Comparison of ENCODE assay signal across 1 cellular context in the genomic region with DNA sequence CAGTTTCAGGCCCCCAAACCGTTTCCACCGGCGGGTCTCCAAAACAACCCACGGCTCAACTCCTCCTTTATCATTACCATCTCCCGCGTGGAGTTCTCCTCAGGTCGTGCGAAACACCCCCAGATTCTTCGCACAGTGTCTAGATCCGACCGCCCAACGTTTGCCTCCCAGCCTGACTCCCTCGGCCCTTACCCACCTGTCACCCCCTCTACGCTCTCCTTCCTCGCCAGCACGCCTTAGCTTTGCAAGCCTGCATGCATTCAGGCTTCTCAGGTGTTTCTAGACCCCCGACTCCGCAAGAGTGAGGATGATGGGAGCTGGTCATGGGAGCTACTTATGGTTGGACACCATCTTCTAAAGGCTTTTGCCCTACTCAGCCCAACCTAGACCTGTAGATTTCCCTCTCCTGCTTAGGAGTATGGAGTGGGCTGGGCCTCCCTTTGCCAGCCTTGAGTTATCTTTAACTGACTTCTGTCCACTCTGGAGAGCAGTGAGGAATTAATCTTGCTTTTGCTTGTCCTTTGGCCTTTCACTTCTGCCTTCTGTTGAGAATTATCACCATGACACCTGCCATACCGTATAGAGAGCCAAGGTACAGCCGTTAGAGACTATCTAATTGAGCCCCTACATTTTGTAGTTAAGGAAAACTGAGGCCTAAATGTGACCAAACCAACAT.
TF ChIP-seq lines count a peak whose summit lies in the region.

No MANE protein-coding gene starts in this region.

TF ChIP-seq in K562, 482 proteins besides CTCF, POLR2A, EP300 and RAD21 (continued from another document and continues in another):
- TF ChIP-seq FOXP4 (CRISPR knock-in tag; IDR thresholded peaks at IDR 0.05; ENCODE audit: borderline replicate concordance) (no peak), SAFB (IDR thresholded peaks at IDR 0.05; ENCODE audit: borderline replicate concordance, low read depth, low read length) (no peak), SMAD1 (IDR thresholded peaks at IDR 0.05; ENCODE audit: low read depth, low read length, partially characterized antibody) (no peak), ZNF584 (CRISPR knock-in tag; IDR thresholded peaks at IDR 0.05; ENCODE audit: low read depth) (no peak), FOXJ3 (CRISPR knock-in tag; IDR thresholded peaks at IDR 0.05) (no peak), RBM14 (IDR thresholded peaks at IDR 0.05; ENCODE audit: borderline replicate concordance, insufficient read depth, low read depth, low read length) (no peak), BACH1 (tag; IDR thresholded peaks at IDR 0.05) (no peak), CHD1 (IDR thresholded peaks at IDR 0.05; ENCODE audit: low read length) (no peak), TRIM28 (IDR thresholded peaks at IDR 0.05) (no peak), ETS2 (tag; IDR thresholded peaks at IDR 0.05; ENCODE audit: borderline replicate concordance, poor library complexity, severe bottlenecking) (no peak), HINFP (tag; conservative IDR thresholded peaks at IDR 0.05; ENCODE audit: low read depth) (no peak), SMARCA5 (IDR thresholded peaks at IDR 0.05) (no peak), PHF20 (IDR thresholded peaks at IDR 0.05; ENCODE audit: partially characterized antibody) (no peak), RBFOX2 (IDR thresholded peaks at IDR 0.05; ENCODE audit: low read depth, low read length) (no peak), ZKSCAN1 (IDR thresholded peaks at IDR 0.05; ENCODE audit: low read depth, low read length) (no peak), PHF21A (IDR thresholded peaks at IDR 0.05; ENCODE audit: borderline replicate concordance, low read depth) (no peak), NFYB (IDR thresholded peaks at IDR 0.05; ENCODE audit: extremely low read depth, insufficient read length) (no peak), ARID2 (IDR thresholded peaks at IDR 0.05) (no peak), BMI1 (IDR thresholded peaks at IDR 0.05; ENCODE audit: low read length) (no peak), PML (IDR thresholded peaks at IDR 0.05; ENCODE audit: low read length) (no peak; the same call in 1 of the 2 replicates), ELF2 (CRISPR knock-in tag; IDR thresholded peaks at IDR 0.05) (no peak), ZNF263 (CRISPR knock-in tag; IDR thresholded peaks at IDR 0.05; ENCODE audit: borderline replicate concordance) (no peak), MYNN (IDR thresholded peaks at IDR 0.05) (no peak; the same call in 1 of the 2 replicates), MYNN (CRISPR knock-in tag; IDR thresholded peaks at IDR 0.05) (no peak), NR2C2 (CRISPR knock-in tag; IDR thresholded peaks at IDR 0.05) (no peak), NR2C2 (tag; IDR thresholded peaks at IDR 0.05) (peak; percentile 45; the same call in 1 of the 2 replicates), FOXA1 (IDR thresholded peaks at IDR 0.05; ENCODE audit: borderline replicate concordance) (no peak), ZNF717 (CRISPR knock-in tag; IDR thresholded peaks at IDR 0.05) (no peak), TARDBP (IDR thresholded peaks at IDR 0.05) (no peak), FOXJ2 (tag; IDR thresholded peaks at IDR 0.05) (no peak), BRD4 (IDR thresholded peaks at IDR 0.05) (no peak), ZBED1 (IDR thresholded peaks at IDR 0.05) (no peak)
- TF ChIP-seq, protein P1, sequence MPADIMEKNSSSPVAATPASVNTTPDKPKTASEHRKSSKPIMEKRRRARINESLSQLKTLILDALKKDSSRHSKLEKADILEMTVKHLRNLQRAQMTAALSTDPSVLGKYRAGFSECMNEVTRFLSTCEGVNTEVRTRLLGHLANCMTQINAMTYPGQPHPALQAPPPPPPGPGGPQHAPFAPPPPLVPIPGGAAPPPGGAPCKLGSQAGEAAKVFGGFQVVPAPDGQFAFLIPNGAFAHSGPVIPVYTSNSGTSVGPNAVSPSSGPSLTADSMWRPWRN (IDR thresholded peaks at IDR 0.05; ENCODE audit: low read depth), result no peak
- TF ChIP-seq, protein P2, sequence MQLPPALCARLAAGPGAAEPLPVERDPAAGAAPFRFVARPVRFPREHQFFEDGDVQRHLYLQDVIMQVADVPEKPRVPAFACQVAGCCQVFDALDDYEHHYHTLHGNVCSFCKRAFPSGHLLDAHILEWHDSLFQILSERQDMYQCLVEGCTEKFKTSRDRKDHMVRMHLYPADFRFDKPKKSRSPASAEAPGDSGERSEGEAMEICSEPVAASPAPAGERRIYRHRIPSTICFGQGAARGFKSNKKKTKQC (CRISPR knock-in tag; IDR thresholded peaks at IDR 0.05), result peak; percentile 71
- TF ChIP-seq, protein P3, sequence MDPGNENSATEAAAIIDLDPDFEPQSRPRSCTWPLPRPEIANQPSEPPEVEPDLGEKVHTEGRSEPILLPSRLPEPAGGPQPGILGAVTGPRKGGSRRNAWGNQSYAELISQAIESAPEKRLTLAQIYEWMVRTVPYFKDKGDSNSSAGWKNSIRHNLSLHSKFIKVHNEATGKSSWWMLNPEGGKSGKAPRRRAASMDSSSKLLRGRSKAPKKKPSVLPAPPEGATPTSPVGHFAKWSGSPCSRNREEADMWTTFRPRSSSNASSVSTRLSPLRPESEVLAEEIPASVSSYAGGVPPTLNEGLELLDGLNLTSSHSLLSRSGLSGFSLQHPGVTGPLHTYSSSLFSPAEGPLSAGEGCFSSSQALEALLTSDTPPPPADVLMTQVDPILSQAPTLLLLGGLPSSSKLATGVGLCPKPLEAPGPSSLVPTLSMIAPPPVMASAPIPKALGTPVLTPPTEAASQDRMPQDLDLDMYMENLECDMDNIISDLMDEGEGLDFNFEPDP (CRISPR knock-in tag; IDR thresholded peaks at IDR 0.05), result no peak
- TF ChIP-seq, protein P4, sequence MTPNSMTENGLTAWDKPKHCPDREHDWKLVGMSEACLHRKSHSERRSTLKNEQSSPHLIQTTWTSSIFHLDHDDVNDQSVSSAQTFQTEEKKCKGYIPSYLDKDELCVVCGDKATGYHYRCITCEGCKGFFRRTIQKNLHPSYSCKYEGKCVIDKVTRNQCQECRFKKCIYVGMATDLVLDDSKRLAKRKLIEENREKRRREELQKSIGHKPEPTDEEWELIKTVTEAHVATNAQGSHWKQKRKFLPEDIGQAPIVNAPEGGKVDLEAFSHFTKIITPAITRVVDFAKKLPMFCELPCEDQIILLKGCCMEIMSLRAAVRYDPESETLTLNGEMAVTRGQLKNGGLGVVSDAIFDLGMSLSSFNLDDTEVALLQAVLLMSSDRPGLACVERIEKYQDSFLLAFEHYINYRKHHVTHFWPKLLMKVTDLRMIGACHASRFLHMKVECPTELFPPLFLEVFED (CRISPR knock-in tag; conservative IDR thresholded peaks at IDR 0.05), result peak; percentile 69; the same call in 1 of the 2 replicates
- TF ChIP-seq, protein P5, sequence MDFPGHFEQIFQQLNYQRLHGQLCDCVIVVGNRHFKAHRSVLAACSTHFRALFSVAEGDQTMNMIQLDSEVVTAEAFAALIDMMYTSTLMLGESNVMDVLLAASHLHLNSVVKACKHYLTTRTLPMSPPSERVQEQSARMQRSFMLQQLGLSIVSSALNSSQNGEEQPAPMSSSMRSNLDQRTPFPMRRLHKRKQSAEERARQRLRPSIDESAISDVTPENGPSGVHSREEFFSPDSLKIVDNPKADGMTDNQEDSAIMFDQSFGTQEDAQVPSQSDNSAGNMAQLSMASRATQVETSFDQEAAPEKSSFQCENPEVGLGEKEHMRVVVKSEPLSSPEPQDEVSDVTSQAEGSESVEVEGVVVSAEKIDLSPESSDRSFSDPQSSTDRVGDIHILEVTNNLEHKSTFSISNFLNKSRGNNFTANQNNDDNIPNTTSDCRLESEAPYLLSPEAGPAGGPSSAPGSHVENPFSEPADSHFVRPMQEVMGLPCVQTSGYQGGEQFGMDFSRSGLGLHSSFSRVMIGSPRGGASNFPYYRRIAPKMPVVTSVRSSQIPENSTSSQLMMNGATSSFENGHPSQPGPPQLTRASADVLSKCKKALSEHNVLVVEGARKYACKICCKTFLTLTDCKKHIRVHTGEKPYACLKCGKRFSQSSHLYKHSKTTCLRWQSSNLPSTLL (IDR thresholded peaks at IDR 0.05), result no peak
- TF ChIP-seq, protein P6, sequence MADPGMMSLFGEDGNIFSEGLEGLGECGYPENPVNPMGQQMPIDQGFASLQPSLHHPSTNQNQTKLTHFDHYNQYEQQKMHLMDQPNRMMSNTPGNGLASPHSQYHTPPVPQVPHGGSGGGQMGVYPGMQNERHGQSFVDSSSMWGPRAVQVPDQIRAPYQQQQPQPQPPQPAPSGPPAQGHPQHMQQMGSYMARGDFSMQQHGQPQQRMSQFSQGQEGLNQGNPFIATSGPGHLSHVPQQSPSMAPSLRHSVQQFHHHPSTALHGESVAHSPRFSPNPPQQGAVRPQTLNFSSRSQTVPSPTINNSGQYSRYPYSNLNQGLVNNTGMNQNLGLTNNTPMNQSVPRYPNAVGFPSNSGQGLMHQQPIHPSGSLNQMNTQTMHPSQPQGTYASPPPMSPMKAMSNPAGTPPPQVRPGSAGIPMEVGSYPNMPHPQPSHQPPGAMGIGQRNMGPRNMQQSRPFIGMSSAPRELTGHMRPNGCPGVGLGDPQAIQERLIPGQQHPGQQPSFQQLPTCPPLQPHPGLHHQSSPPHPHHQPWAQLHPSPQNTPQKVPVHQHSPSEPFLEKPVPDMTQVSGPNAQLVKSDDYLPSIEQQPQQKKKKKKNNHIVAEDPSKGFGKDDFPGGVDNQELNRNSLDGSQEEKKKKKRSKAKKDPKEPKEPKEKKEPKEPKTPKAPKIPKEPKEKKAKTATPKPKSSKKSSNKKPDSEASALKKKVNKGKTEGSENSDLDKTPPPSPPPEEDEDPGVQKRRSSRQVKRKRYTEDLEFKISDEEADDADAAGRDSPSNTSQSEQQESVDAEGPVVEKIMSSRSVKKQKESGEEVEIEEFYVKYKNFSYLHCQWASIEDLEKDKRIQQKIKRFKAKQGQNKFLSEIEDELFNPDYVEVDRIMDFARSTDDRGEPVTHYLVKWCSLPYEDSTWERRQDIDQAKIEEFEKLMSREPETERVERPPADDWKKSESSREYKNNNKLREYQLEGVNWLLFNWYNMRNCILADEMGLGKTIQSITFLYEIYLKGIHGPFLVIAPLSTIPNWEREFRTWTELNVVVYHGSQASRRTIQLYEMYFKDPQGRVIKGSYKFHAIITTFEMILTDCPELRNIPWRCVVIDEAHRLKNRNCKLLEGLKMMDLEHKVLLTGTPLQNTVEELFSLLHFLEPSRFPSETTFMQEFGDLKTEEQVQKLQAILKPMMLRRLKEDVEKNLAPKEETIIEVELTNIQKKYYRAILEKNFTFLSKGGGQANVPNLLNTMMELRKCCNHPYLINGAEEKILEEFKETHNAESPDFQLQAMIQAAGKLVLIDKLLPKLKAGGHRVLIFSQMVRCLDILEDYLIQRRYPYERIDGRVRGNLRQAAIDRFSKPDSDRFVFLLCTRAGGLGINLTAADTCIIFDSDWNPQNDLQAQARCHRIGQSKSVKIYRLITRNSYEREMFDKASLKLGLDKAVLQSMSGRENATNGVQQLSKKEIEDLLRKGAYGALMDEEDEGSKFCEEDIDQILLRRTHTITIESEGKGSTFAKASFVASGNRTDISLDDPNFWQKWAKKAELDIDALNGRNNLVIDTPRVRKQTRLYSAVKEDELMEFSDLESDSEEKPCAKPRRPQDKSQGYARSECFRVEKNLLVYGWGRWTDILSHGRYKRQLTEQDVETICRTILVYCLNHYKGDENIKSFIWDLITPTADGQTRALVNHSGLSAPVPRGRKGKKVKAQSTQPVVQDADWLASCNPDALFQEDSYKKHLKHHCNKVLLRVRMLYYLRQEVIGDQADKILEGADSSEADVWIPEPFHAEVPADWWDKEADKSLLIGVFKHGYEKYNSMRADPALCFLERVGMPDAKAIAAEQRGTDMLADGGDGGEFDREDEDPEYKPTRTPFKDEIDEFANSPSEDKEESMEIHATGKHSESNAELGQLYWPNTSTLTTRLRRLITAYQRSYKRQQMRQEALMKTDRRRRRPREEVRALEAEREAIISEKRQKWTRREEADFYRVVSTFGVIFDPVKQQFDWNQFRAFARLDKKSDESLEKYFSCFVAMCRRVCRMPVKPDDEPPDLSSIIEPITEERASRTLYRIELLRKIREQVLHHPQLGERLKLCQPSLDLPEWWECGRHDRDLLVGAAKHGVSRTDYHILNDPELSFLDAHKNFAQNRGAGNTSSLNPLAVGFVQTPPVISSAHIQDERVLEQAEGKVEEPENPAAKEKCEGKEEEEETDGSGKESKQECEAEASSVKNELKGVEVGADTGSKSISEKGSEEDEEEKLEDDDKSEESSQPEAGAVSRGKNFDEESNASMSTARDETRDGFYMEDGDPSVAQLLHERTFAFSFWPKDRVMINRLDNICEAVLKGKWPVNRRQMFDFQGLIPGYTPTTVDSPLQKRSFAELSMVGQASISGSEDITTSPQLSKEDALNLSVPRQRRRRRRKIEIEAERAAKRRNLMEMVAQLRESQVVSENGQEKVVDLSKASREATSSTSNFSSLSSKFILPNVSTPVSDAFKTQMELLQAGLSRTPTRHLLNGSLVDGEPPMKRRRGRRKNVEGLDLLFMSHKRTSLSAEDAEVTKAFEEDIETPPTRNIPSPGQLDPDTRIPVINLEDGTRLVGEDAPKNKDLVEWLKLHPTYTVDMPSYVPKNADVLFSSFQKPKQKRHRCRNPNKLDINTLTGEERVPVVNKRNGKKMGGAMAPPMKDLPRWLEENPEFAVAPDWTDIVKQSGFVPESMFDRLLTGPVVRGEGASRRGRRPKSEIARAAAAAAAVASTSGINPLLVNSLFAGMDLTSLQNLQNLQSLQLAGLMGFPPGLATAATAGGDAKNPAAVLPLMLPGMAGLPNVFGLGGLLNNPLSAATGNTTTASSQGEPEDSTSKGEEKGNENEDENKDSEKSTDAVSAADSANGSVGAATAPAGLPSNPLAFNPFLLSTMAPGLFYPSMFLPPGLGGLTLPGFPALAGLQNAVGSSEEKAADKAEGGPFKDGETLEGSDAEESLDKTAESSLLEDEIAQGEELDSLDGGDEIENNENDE (IDR thresholded peaks at IDR 0.05; ENCODE audit: low read depth, low read length), result no peak
